26 cellular contexts compared by ENCODE assay signal in the genomic region with DNA sequence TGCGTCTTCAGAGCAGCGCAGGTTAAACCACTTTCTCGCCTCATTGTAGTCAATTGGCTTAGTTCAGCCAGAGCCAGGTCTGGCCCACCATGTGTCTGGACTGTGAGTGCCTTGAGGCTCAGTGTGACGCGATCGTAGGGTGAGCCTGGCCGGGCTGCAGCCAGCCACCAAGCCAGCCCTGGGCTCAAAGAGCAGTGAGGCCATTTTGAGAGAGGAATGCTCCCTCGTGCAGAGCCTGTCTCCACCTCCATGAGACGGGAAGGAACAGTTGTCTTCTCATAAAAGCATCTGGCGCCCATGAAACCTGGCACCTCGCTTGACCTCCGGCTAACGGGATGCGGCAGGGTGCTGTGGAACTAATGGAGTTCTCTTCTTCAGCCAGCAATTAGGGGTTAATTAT. TPM values are rescaled to one million over a fixed set of nuclear protein-coding genes. Genes with fewer than 3 reads are reported as not detected.
DNase-seq lines count a peak whose midpoint lies in the region; ATAC-seq, FAIRE-seq and TF ChIP-seq lines count a peak whose summit lies in the region.
"Had no signal": no experiment of that assay in that cellular context is flagged by ENCODE, and none has a peak within 500 bp of the region (broad histone marks: within the 10 kb centered on the region; RNA-seq: fewer than 3 reads in every experiment).

No MANE protein-coding gene starts in this region.

- no peak for TF ChIP-seq EP300 in SK-N-SH (IDR thresholded peaks at IDR 0.05; ENCODE audit: borderline replicate concordance in 1 of 2, low read depth in 1 of 2, low read length in 1 of 2)

- no peak overlapping the region for H3K27ac Mint-ChIP-seq in activated T-helper 1 cell treated with anti-CD3 and anti-CD28 coated beads, Interleukin-12 subunit alpha, Interleukin-12 subunit beta, Interleukin-2, Interleukin-4 antibody, amounts not matched to agents 30 ng/mL and 10 ng/mL and 1 ng/mL, durations not matched to agents 14 hours and 24 hours and 36 hours
- H3K27ac Mint-ChIP-seq: CD4-positive, CD25-positive, alpha-beta regulatory T cell had no signal

- H2AFZ ChIP-seq in SK-N-SH (ENCODE audit: low read depth) (no peak overlapping the region), neuronal stem cell (ENCODE audit: low read length) (no peak overlapping the region)

- TF ChIP-seq CTCF in SK-N-SH (IDR thresholded peaks at IDR 0.05), result no peak

- H3K9me3 ChIP-seq in SK-N-SH, result no peaks in the 10 kb centered on the region
- H3K9me3 ChIP-seq in neuronal stem cell (replicated peaks in 1 of 2; ENCODE audit: control insufficient read depth in 2 of 2, insufficient read depth in 1 of 2, low read depth in 1 of 2, low read length in 2 of 2), result peaks cover 0 to 2% of the 10 kb centered on the region in 2 donors

- H3K4me1 ChIP-seq in SK-N-SH (ENCODE audit: control insufficient read depth in 1 of 2, insufficient read depth in 2 of 2, low read depth in 1 of 2, low read length in 1 of 2) (peaks cover 0 to 26% of the 10 kb centered on the region in 2 experiments; a peak in 1 of 4 replicates), neuronal stem cell (ENCODE audit: control insufficient read depth in 2 of 2, insufficient read depth in 1 of 2, low read depth in 1 of 2, low read length in 2 of 2) (peaks cover 9 to 14% of the 10 kb centered on the region in 2 donors)

- peak overlapping the region; percentile 17 for H3K18ac ChIP-seq in neuronal stem cell (ENCODE audit: low read length)

- peaks cover 13% of the 10 kb centered on the region for H3K4me1 Mint-ChIP-seq in activated T-helper 1 cell treated with anti-CD3 and anti-CD28 coated beads, Interleukin-12 subunit alpha, Interleukin-12 subunit beta, Interleukin-2, Interleukin-4 antibody, amounts not matched to agents 30 ng/mL and 10 ng/mL and 1 ng/mL, durations not matched to agents 14 hours and 24 hours and 36 hours (ENCODE audit: low read depth)

- H3K27ac ChIP-seq in SK-N-SH (ENCODE audit: low read depth in 2 of 2, low read length in 1 of 2), result peak overlapping the region in 1 of 2 experiments; percentile 51; a peak in 1 of 4 replicates
- H3K27ac ChIP-seq in neuronal stem cell (replicated peaks; ENCODE audit: low read length), result no peak overlapping the region
- H3K27ac ChIP-seq: Peyer's patch, SK-N-MC had no signal

- no peak for TF ChIP-seq RAD21 in SK-N-SH (IDR thresholded peaks at IDR 0.05; ENCODE audit: low read length)

- no peak overlapping the region for H4K91ac ChIP-seq in neuronal stem cell (ENCODE audit: low read depth, low read length, poor library complexity)

- H4K8ac ChIP-seq in neuronal stem cell (ENCODE audit: low read depth, low read length), result no peak overlapping the region

- H3K27me3 Mint-ChIP-seq in activated T-helper 1 cell treated with anti-CD3 and anti-CD28 coated beads, Interleukin-12 subunit alpha, Interleukin-12 subunit beta, Interleukin-2, Interleukin-4 antibody, amounts not matched to agents 30 ng/mL and 10 ng/mL and 1 ng/mL, durations not matched to agents 14 hours and 24 hours and 36 hours (ENCODE audit: insufficient read depth), result no peaks in the 10 kb centered on the region
- H3K27me3 Mint-ChIP-seq: CD4-positive, CD25-positive, alpha-beta regulatory T cell had no signal

- H2AK5ac ChIP-seq in neuronal stem cell (ENCODE audit: low read depth, low read length), result peak overlapping the region; percentile 2

- ATAC-seq in SK-N-SH treated with all-trans-retinoic acid at 6 μM for 48 hours, result no peak; the same call in 2 of the 3 replicates

- no peak overlapping the region for H2BK12ac ChIP-seq in neuronal stem cell (ENCODE audit: low read length)

- no peak overlapping the region for H3K9ac ChIP-seq in SK-N-SH
- no peak overlapping the region for H3K9ac ChIP-seq in neuronal stem cell (ENCODE audit: low read depth, low read length, poor library complexity)

- H3K27me3 ChIP-seq in SK-N-SH (ENCODE audit: insufficient read depth) (no peaks in the 10 kb centered on the region), neuronal stem cell (ENCODE audit: control insufficient read depth in 3 of 3, insufficient read depth in 3 of 3, low read depth in 1 of 3, low read length in 3 of 3) (peaks cover 0 to 2% (median 0%) of the 10 kb centered on the region in 3 experiments)
- H3K27me3 ChIP-seq: Peyer's patch had no signal

- H3K23ac ChIP-seq in neuronal stem cell (ENCODE audit: low read depth, low read length, poor library complexity), result no peak overlapping the region

- H3K79me1 ChIP-seq in neuronal stem cell (ENCODE audit: low read depth, low read length), result no peaks in the 10 kb centered on the region

- FAIRE-seq in urothelium cell line (lab: Jason Lieb, UNC), result peak; percentile 53
- FAIRE-seq: D721Med had no signal

- peak; percentile 72 for DNase-seq in SK-N-SH
- DNase-seq in SK-N-DZ (ENCODE audit: low spot score), result peak; percentile 30
- DNase-seq in neuronal stem cell (ENCODE audit: low spot score), result no peak
- DNase-seq in urothelium cell line (ENCODE audit: low spot score), result no peak
- no peak for DNase-seq in activated T-helper 1 cell treated with anti-CD3 and anti-CD28 coated beads, Interleukin-12 subunit alpha, Interleukin-12 subunit beta, Interleukin-2, Interleukin-4 antibody, amounts not matched to agents 30 ng/mL and 10 ng/mL and 1 ng/mL, durations not matched to agents 14 hours and 24 hours and 36 hours (ENCODE audit: low spot score)
- no peak for DNase-seq in NCI-H2107 (lab: John Stamatoyannopoulos, UW)
- no peak for DNase-seq in NCI-H1930 (lab: John Stamatoyannopoulos, UW)
- DNase-seq: 8988T; ACHN; CD4-positive, CD25-positive, alpha-beta regulatory T cell; GOT3; Karpas-422; NCI-H1092 treated with DMSO at 0.1 percent for 48 hours; NCI-H1436 treated with DMSO at 0.1 percent for 48 hours; NCI-H187 treated with DMSO at 0.1 percent for 48 hours; NCI-H446; NCI-H524 treated with DMSO at 0.1 percent for 48 hours; NCI-H774; OCI-M1; Peyer's patch; SHP77 treated with DMSO at 0.1 percent for 48 hours had no signal

- no peak overlapping the region for H2BK120ac ChIP-seq in neuronal stem cell (ENCODE audit: low read depth, low read length)

- 94% methylated on average over 9 of the region's 14 CpGs for WGBS in SK-N-SH (ENCODE audit: low lambda C conversion rate)
- no CpG with 5 or more reads among the region's 14 CpGs for WGBS in neuronal stem cell (ENCODE audit: extremely low coverage in 2 of 2, insufficient read length in 2 of 2, insufficient replicate concordance in 1 of 2), 2 donors

- H2BK15ac ChIP-seq in neuronal stem cell (ENCODE audit: low read length), result no peak overlapping the region

- H2BK5ac ChIP-seq in neuronal stem cell (ENCODE audit: low read length), result no peak overlapping the region

- H3K4me3 ChIP-seq in SK-N-SH (ENCODE audit: low read depth in 2 of 2, low read length in 1 of 2) (no peak overlapping the region), neuronal stem cell (ENCODE audit: low read length in 2 of 2) (no peak overlapping the region)
- H3K4me3 ChIP-seq: Peyer's patch, SK-N-MC had no signal

- no peak overlapping the region for H3K4ac ChIP-seq in neuronal stem cell (ENCODE audit: low read length)

- intact Hi-C loops in activated T-helper 1 cell treated with anti-CD3 and anti-CD28 coated beads, Interleukin-12 subunit alpha, Interleukin-12 subunit beta, Interleukin-2, Interleukin-4 antibody, amounts not matched to agents 30 ng/mL and 10 ng/mL and 1 ng/mL, durations not matched to agents 14 hours and 24 hours and 36 hours (cut with micrococcal nuclease), result no loop called here

- H3K36me3 Mint-ChIP-seq in activated T-helper 1 cell treated with anti-CD3 and anti-CD28 coated beads, Interleukin-12 subunit alpha, Interleukin-12 subunit beta, Interleukin-2, Interleukin-4 antibody, amounts not matched to agents 30 ng/mL and 10 ng/mL and 1 ng/mL, durations not matched to agents 14 hours and 24 hours and 36 hours (ENCODE audit: low read depth), result peaks cover 6% of the 10 kb centered on the region

- H3K14ac ChIP-seq in neuronal stem cell (ENCODE audit: low read length), result no peak overlapping the region

- H3K9me3 Mint-ChIP-seq in activated T-helper 1 cell treated with anti-CD3 and anti-CD28 coated beads, Interleukin-12 subunit alpha, Interleukin-12 subunit beta, Interleukin-2, Interleukin-4 antibody, amounts not matched to agents 30 ng/mL and 10 ng/mL and 1 ng/mL, durations not matched to agents 14 hours and 24 hours and 36 hours, result peaks cover 8% of the 10 kb centered on the region

- H3K79me2 ChIP-seq in SK-N-SH (ENCODE audit: insufficient read depth), result no peaks in the 10 kb centered on the region

- H4K20me1 ChIP-seq in SK-N-SH (ENCODE audit: insufficient read depth), result no peaks in the 10 kb centered on the region

- CTCF ChIA-PET in SK-N-SH (lab: Yijun Ruan, JAX), result no interaction called here

- H3K36me3 ChIP-seq in SK-N-SH (replicated peaks in 1 of 2; ENCODE audit: control insufficient read depth in 1 of 2, insufficient read depth in 2 of 2, low read length in 1 of 2) (peaks cover 0 to 11% of the 10 kb centered on the region in 2 experiments), neuronal stem cell (replicated peaks in 1 of 2; ENCODE audit: control insufficient read depth in 2 of 2, insufficient read depth in 2 of 2, low read length in 2 of 2) (peaks cover 0 to 1% of the 10 kb centered on the region in 2 donors)

- POLR2A ChIA-PET in SK-N-SH (lab: Yijun Ruan, JAX), result no interaction called here

- H3K9me2 ChIP-seq in SK-N-SH, result no peaks in the 10 kb centered on the region

- H3K4me2 ChIP-seq in SK-N-SH (no peak overlapping the region), neuronal stem cell (ENCODE audit: insufficient read depth, low read length, poor library complexity, severe bottlenecking) (no peak overlapping the region)

- no peaks in the 10 kb centered on the region for H3F3A ChIP-seq in SK-N-SH (replicated peaks; ENCODE audit: insufficient read depth)

- H3K4me3 Mint-ChIP-seq in activated T-helper 1 cell treated with anti-CD3 and anti-CD28 coated beads, Interleukin-12 subunit alpha, Interleukin-12 subunit beta, Interleukin-2, Interleukin-4 antibody, amounts not matched to agents 30 ng/mL and 10 ng/mL and 1 ng/mL, durations not matched to agents 14 hours and 24 hours and 36 hours, result no peak overlapping the region
- H3K4me3 Mint-ChIP-seq: CD4-positive, CD25-positive, alpha-beta regulatory T cell had no signal

RNA-seq across cellular contexts. Expression of gene LHPP, which starts 34.5 kb away (rescaled TPM):
- polyA plus RNA-seq in SK-N-SH (2012; rRNA removed), result 29.8 and 35.3 TPM in 2 replicates
- 20.3 and 23.7 TPM in 2 replicates for polyA plus RNA-seq in SK-N-SH (2012; cell fraction: cytosol; rRNA removed)
- polyA plus RNA-seq in SK-N-SH (2012; cell fraction: nucleus; rRNA removed), result 35.0 and 36.8 TPM in 2 replicates
- polyA plus RNA-seq in SK-N-DZ (2014; cell fraction: cytosol; rRNA removed), result 0.74 and 3.2 TPM in 2 replicates
- polyA plus RNA-seq in SK-N-DZ (2014; cell fraction: nucleus; rRNA removed), result 0.95 and 2.2 TPM in 2 replicates
- 14.7 TPM for polyA plus RNA-seq in neuronal stem cell (2013, experiment 1 of 2)
- polyA plus RNA-seq in neuronal stem cell (2013, experiment 2 of 2), result 13.6 TPM
- 4.6 and 5.0 TPM in 2 replicates for total RNA-seq in activated T-helper 1 cell treated with anti-CD3 and anti-CD28 coated beads, Interleukin-12 subunit alpha, Interleukin-12 subunit beta, Interleukin-2, Interleukin-4 antibody, amounts not matched to agents 30 ng/mL and 10 ng/mL and 1 ng/mL, durations not matched to agents 14 hours and 24 hours and 36 hours

RNA-seq across cellular contexts. Expression of gene NKX1-2, which starts 46.3 kb away (rescaled TPM):
- polyA plus RNA-seq in SK-N-SH (2012; rRNA removed), result not detected in 2 replicates
- polyA plus RNA-seq in SK-N-SH (2012; cell fraction: cytosol; rRNA removed), result not detected in 2 replicates
- polyA plus RNA-seq in SK-N-SH (2012; cell fraction: nucleus; rRNA removed), result not detected in 2 replicates
- polyA plus RNA-seq in SK-N-DZ (2014; cell fraction: cytosol; rRNA removed), result not detected in 2 replicates
- polyA plus RNA-seq in SK-N-DZ (2014; cell fraction: nucleus; rRNA removed), result not detected in 2 replicates
- 0.06 TPM for polyA plus RNA-seq in neuronal stem cell (2013, experiment 1 of 2)
- 0.07 TPM for polyA plus RNA-seq in neuronal stem cell (2013, experiment 2 of 2)
- not detected in 2 replicates for total RNA-seq in activated T-helper 1 cell treated with anti-CD3 and anti-CD28 coated beads, Interleukin-12 subunit alpha, Interleukin-12 subunit beta, Interleukin-2, Interleukin-4 antibody, amounts not matched to agents 30 ng/mL and 10 ng/mL and 1 ng/mL, durations not matched to agents 14 hours and 24 hours and 36 hours
- total RNA-seq: CD4-positive, CD25-positive, alpha-beta regulatory T cell; HT-29; Peyer's patch had no signal
- polyA plus RNA-seq: BJ; CD4-positive, CD25-positive, alpha-beta regulatory T cell had no signal

Comparison
In these comparisons a context has a peak if more than half of its experiments do, and no peak if none do; other contexts are left out.
1. DNase-seq: peak in SK-N-SH (single experiment) and SK-N-DZ (single experiment); none in neuronal stem cell (single experiment), urothelium cell line (single experiment), activated T-helper 1 cell treated with anti-CD3 and anti-CD28 coated beads, Interleukin-12 subunit alpha, Interleukin-12 subunit beta, Interleukin-2, Interleukin-4 antibody, amounts not matched to agents 30 ng/mL and 10 ng/mL and 1 ng/mL, durations not matched to agents 14 hours and 24 hours and 36 hours (single experiment), NCI-H2107 (single experiment) and NCI-H1930 (0 of 2).